25 cellular contexts compared by ENCODE assay signal in the genomic region with DNA sequence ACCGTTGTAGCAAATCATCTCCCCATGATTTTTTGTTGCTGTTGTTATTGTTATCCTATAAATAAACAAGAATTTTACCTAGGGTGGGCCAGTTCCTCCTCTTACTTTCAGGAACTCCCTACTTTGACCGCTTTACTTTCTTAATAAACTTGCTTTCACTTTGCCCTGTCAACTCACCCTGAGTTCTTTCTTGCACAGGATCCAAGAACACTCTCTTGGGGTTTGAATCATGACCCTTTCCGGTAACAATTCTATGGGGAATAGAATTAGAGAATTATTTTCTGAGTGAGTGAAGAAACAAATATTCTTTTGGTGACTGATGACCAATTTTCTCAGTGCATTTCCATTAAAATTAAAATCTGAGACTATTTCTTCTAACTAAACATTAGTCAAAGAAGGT.
A peak's percentile ranks its signal among the peaks of the same experiment; 100 is the strongest.
DNase-seq lines count a peak whose midpoint lies in the region; ATAC-seq and TF ChIP-seq lines count a peak whose summit lies in the region.
"Had no signal": no experiment of that assay in that cellular context is flagged by ENCODE, and none has a peak within 500 bp of the region (broad histone marks: within the 10 kb centered on the region; RNA-seq: fewer than 3 reads in every experiment).

No MANE protein-coding gene starts in this region.

- no peak overlapping the region for H2BK20ac ChIP-seq in IMR-90 (ENCODE audit: low read depth, low read length)

- no CpG with 5 or more reads among the region's 3 CpGs for WGBS in IMR-90 (ENCODE audit: extremely low coverage in 2 of 2, insufficient read length in 1 of 2), 2 experiments
- 75% methylated on average over 2 of the region's 3 CpGs for WGBS in mesenchymal stem cell

- POLR2A ChIA-PET in IMR-90 (lab: Charles Lee; ENCODE audit: unreplicated experiment), result no interaction called here
- POLR2A ChIA-PET in naive thymus-derived CD4-positive, alpha-beta T cell (lab: Charles Lee), result no interaction called here

- peaks cover 2% of the 10 kb centered on the region for H3K4me1 ChIP-seq in IMR-90 (ENCODE audit: control insufficient read depth, insufficient read depth, low read length)
- H3K4me1 ChIP-seq in mesenchymal stem cell (ENCODE audit: control insufficient read depth, insufficient read depth, low read depth, low read length), result no peaks in the 10 kb centered on the region
- no peaks in the 10 kb centered on the region for H3K4me1 ChIP-seq in naive thymus-derived CD4-positive, alpha-beta T cell (ENCODE audit: control insufficient read depth in 2 of 2, insufficient read depth in 2 of 2, low read length in 2 of 2)
- H3K4me1 ChIP-seq: adrenal gland, lower lobe of right lung, transverse colon had no signal

- no peak overlapping the region for H3K18ac ChIP-seq in IMR-90 (ENCODE audit: low read depth, low read length)
- no peak overlapping the region for H3K18ac ChIP-seq in mesenchymal stem cell (ENCODE audit: low read depth in 1 of 2, low read length in 2 of 2)

- dilution Hi-C loops in IMR-90 (cut with HindIII; ENCODE audit: low sequenced_read_pairs, unreplicated experiment), result no loop called here

- CTCF ChIA-PET in IMR-90 (lab: Yijun Ruan, JAX), result no interaction called here
- CTCF ChIA-PET in naive thymus-derived CD4-positive, alpha-beta T cell (lab: Charles Lee), result no interaction called here

- intact Hi-C loops in IMR-90 (cut with micrococcal nuclease), result no loop called here
- intact Hi-C loops in naive thymus-derived CD4-positive, alpha-beta T cell (cut with micrococcal nuclease), result no loop called here

- H4K91ac ChIP-seq in IMR-90 (ENCODE audit: insufficient read depth, low read depth, low read length) (no peak overlapping the region), mesenchymal stem cell (ENCODE audit: low read length) (no peak overlapping the region)

- H3K79me1 ChIP-seq in IMR-90 (ENCODE audit: low read depth in 1 of 2, low read length in 2 of 2), result no peaks in the 10 kb centered on the region
- no peaks in the 10 kb centered on the region for H3K79me1 ChIP-seq in mesenchymal stem cell (replicated peaks; ENCODE audit: low read length, poor library complexity, severe bottlenecking)

- H3K36me3 ChIP-seq in IMR-90 (ENCODE audit: control insufficient read depth, insufficient read depth, low read length), result no peaks in the 10 kb centered on the region
- no peaks in the 10 kb centered on the region for H3K36me3 ChIP-seq in mesenchymal stem cell (ENCODE audit: control insufficient read depth in 1 of 2, insufficient read depth in 2 of 2, low read depth in 1 of 2, low read length in 2 of 2)
- H3K36me3 ChIP-seq in naive thymus-derived CD4-positive, alpha-beta T cell (ENCODE audit: control insufficient read depth in 2 of 3, insufficient read depth in 3 of 3, low read length in 3 of 3), result no peaks in the 10 kb centered on the region
- H3K36me3 ChIP-seq: adrenal gland, cardiac muscle cell, esophagus muscularis mucosa, lower lobe of right lung, MG63, SJCRH30, transverse colon had no signal

- H2BK120ac ChIP-seq in IMR-90 (ENCODE audit: low read depth, low read length), result 0 out of 2 replicates have a peak overlapping the region, but pooled peaks have one; percentile 22
- H2BK120ac ChIP-seq in mesenchymal stem cell (ENCODE audit: low read depth, low read length), result no peak overlapping the region

- H3K4me2 ChIP-seq in IMR-90 (ENCODE audit: low read depth, low read length) (no peak overlapping the region), mesenchymal stem cell (ENCODE audit: low read length, poor library complexity, severe bottlenecking) (no peak overlapping the region)

- no peaks in the 10 kb centered on the region for H4K20me1 ChIP-seq in IMR-90 (ENCODE audit: insufficient read depth, low read length)

- TF ChIP-seq RAD21 in IMR-90 (IDR thresholded peaks at IDR 0.05; ENCODE audit: low read length), result no peak

- no peak overlapping the region for H3K4me3 ChIP-seq in IMR-90 (ENCODE audit: insufficient read depth, low read depth, low read length)
- H3K4me3 ChIP-seq in astrocyte of the spinal cord (ENCODE audit: low read depth, low read length), result no peak overlapping the region
- H3K4me3 ChIP-seq in mesenchymal stem cell (ENCODE audit: insufficient read depth in 1 of 2, low read depth in 1 of 2, low read length in 2 of 2), result no peak overlapping the region
- no peak overlapping the region for H3K4me3 ChIP-seq in naive thymus-derived CD4-positive, alpha-beta T cell (ENCODE audit: low read length)
- H3K4me3 ChIP-seq: adrenal gland, cardiac muscle cell, esophagus muscularis mucosa, lower lobe of right lung, MG63, SJCRH30, transverse colon had no signal

- H3K27me3 Mint-ChIP-seq in naive thymus-derived CD4-positive, alpha-beta T cell, result no peaks in the 10 kb centered on the region
- H3K27me3 Mint-ChIP-seq in stimulated activated naive B cell treated with anti-CD40 and anti-IgM and Interleukin-4, amounts not matched to agents 10 μg/mL and 1 μg/mL and 100 μg/mL, for 72 hours, result no peaks in the 10 kb centered on the region
- H3K27me3 Mint-ChIP-seq: activated T-cell treated with anti-CD3 and anti-CD28 coated beads, Interleukin-2, amount 50 U/mL, for 24 hours; CD4-positive, alpha-beta memory T cell had no signal

- no peak overlapping the region for H3K27ac ChIP-seq in IMR-90 (ENCODE audit: insufficient read depth, low read length)
- H3K27ac ChIP-seq in mesenchymal stem cell (ENCODE audit: low read length, poor library complexity, severe bottlenecking), result no peak overlapping the region
- H3K27ac ChIP-seq in naive thymus-derived CD4-positive, alpha-beta T cell (ENCODE audit: low read depth, low read length), result no peak overlapping the region
- H3K27ac ChIP-seq: adrenal gland, cardiac muscle cell, esophagus muscularis mucosa, lower lobe of right lung, SJCRH30, transverse colon had no signal

- peak; percentile 90 for ATAC-seq in GM18867 (IDR thresholded peaks at IDR 0.05; ENCODE audit: unreplicated experiment)
- no peak for ATAC-seq in IMR-90 (ENCODE audit: low read depth)
- ATAC-seq in naive thymus-derived CD4-positive, alpha-beta T cell, result no peak
- ATAC-seq in stimulated activated naive B cell treated with anti-CD40 and anti-IgM and Interleukin-4, amounts not matched to agents 10 μg/mL and 1 μg/mL and 100 μg/mL, for 72 hours (replicated peaks), result no peak
- ATAC-seq: lower lobe of right lung, sciatic nerve had no signal

- no peak for TF ChIP-seq POLR2A in IMR-90 (IDR thresholded peaks at IDR 0.05; ENCODE audit: low read depth, low read length)

- no peaks in the 10 kb centered on the region for H3K36me3 Mint-ChIP-seq in naive thymus-derived CD4-positive, alpha-beta T cell
- H3K36me3 Mint-ChIP-seq in stimulated activated naive B cell treated with anti-CD40 and anti-IgM and Interleukin-4, amounts not matched to agents 10 μg/mL and 1 μg/mL and 100 μg/mL, for 72 hours, result no peaks in the 10 kb centered on the region
- H3K36me3 Mint-ChIP-seq: CD4-positive, alpha-beta memory T cell had no signal

- no peak overlapping the region for H2AFZ ChIP-seq in IMR-90 (replicated peaks; ENCODE audit: low read length, poor library complexity)
- no peak overlapping the region for H2AFZ ChIP-seq in mesenchymal stem cell (ENCODE audit: low read depth, low read length)

- no peak overlapping the region for H2AK9ac ChIP-seq in IMR-90 (replicated peaks; ENCODE audit: low read depth, low read length, poor library complexity)

- H4K5ac ChIP-seq in IMR-90 (ENCODE audit: low read depth, low read length), result no peak overlapping the region

- peaks cover 0 to 11% (median 6%) of the 10 kb centered on the region in 11 donors for H3K9me3 Mint-ChIP-seq in naive thymus-derived CD4-positive, alpha-beta T cell
- H3K9me3 Mint-ChIP-seq in stimulated activated naive B cell treated with anti-CD40 and anti-IgM and Interleukin-4, amounts not matched to agents 10 μg/mL and 1 μg/mL and 100 μg/mL, for 72 hours, result peaks cover 0 to 8% of the 10 kb centered on the region in 2 donors
- H3K9me3 Mint-ChIP-seq: endodermal cell had no signal

- H2BK5ac ChIP-seq in IMR-90 (ENCODE audit: low read depth, low read length, poor library complexity, severe bottlenecking) (no peak overlapping the region), mesenchymal stem cell (ENCODE audit: low read depth, low read length, poor library complexity, severe bottlenecking) (no peak overlapping the region)

- H3K4me1 Mint-ChIP-seq in naive thymus-derived CD4-positive, alpha-beta T cell, result no peaks in the 10 kb centered on the region
- no peaks in the 10 kb centered on the region for H3K4me1 Mint-ChIP-seq in stimulated activated naive B cell treated with anti-CD40 and anti-IgM and Interleukin-4, amounts not matched to agents 10 μg/mL and 1 μg/mL and 100 μg/mL, for 72 hours
- H3K4me1 Mint-ChIP-seq: CD4-positive, alpha-beta memory T cell had no signal

- H3K56ac ChIP-seq in IMR-90 (ENCODE audit: extremely low read depth, insufficient read depth, low read length), result no peak overlapping the region

- no peak overlapping the region for H4K8ac ChIP-seq in IMR-90 (ENCODE audit: low read depth in 2 of 2, low read length in 2 of 2)
- H4K8ac ChIP-seq in mesenchymal stem cell (ENCODE audit: low read length), result no peak overlapping the region

- H2BK15ac ChIP-seq in IMR-90 (ENCODE audit: low read depth, low read length) (no peak overlapping the region), mesenchymal stem cell (ENCODE audit: low read depth, poor library complexity, severe bottlenecking) (no peak overlapping the region)

- no peak overlapping the region for H3K4me3 Mint-ChIP-seq in naive thymus-derived CD4-positive, alpha-beta T cell
- H3K4me3 Mint-ChIP-seq in stimulated activated naive B cell treated with anti-CD40 and anti-IgM and Interleukin-4, amounts not matched to agents 10 μg/mL and 1 μg/mL and 100 μg/mL, for 72 hours, result no peak overlapping the region
- H3K4me3 Mint-ChIP-seq: activated T-cell treated with anti-CD3 and anti-CD28 coated beads, Interleukin-2, amount 50 U/mL, for 24 hours; CD4-positive, alpha-beta memory T cell; endodermal cell had no signal

- no peak overlapping the region for H3K14ac ChIP-seq in IMR-90 (replicated peaks; ENCODE audit: low read depth, low read length)
- H3K14ac ChIP-seq in mesenchymal stem cell (ENCODE audit: low read length in 2 of 2), result no peak overlapping the region

- H3K4ac ChIP-seq in IMR-90 (ENCODE audit: low read depth, low read length) (no peak overlapping the region), mesenchymal stem cell (ENCODE audit: low read depth in 1 of 2, low read length in 2 of 2) (no peak overlapping the region)

- H3K9me3 ChIP-seq in IMR-90 (ENCODE audit: control insufficient read depth, insufficient read depth, low read length) (no peaks in the 10 kb centered on the region), mesenchymal stem cell (ENCODE audit: control insufficient read depth, low read length) (no peaks in the 10 kb centered on the region)
- H3K9me3 ChIP-seq in naive thymus-derived CD4-positive, alpha-beta T cell (ENCODE audit: control insufficient read depth in 2 of 3, low read length in 3 of 3), result no peaks in the 10 kb centered on the region
- H3K9me3 ChIP-seq: adrenal gland, esophagus muscularis mucosa, lower lobe of right lung, MG63, SJCRH30, transverse colon had no signal

- no peak overlapping the region for H2AK5ac ChIP-seq in IMR-90 (ENCODE audit: low read depth, low read length)
- H2AK5ac ChIP-seq in mesenchymal stem cell (ENCODE audit: low read length, severe bottlenecking), result no peak overlapping the region

- no TSS peak for BruUV-seq in IMR-90 (replicated peaks; lab: Mats Ljungman, UMichigan)

- H3K23ac ChIP-seq in IMR-90 (ENCODE audit: low read depth, low read length) (no peak overlapping the region), mesenchymal stem cell (ENCODE audit: low read length in 2 of 2) (no peak overlapping the region)

- H2BK12ac ChIP-seq in mesenchymal stem cell (ENCODE audit: low read length in 2 of 2), result no peak overlapping the region

- DNase-seq in IMR-90 (no peak), astrocyte of the spinal cord (ENCODE audit: low read depth, low spot score) (peak; percentile 62), mesenchymal stem cell (no peak), GM10266 (ENCODE audit: extremely low spot score) (no peak), SK-N-DZ (ENCODE audit: low spot score) (no peak)
- DNase-seq in naive thymus-derived CD4-positive, alpha-beta T cell, result no peak
- DNase-seq in stimulated activated naive B cell treated with anti-CD40 and anti-IgM and Interleukin-4, amounts not matched to agents 10 μg/mL and 1 μg/mL and 100 μg/mL, for 72 hours, result no peak
- DNase-seq: activated T-cell treated with anti-CD3 and anti-CD28 coated beads, Interleukin-2, amount 50 U/mL, for 24 hours; adrenal gland; CD4-positive, alpha-beta memory T cell; cortex of kidney; DMS 273 treated with DMSO at 0.1 percent for 48 hours; endodermal cell; glutamatergic neuron; kidney glomerular epithelial cell; lower lobe of right lung; MG63; NCI-H510A; SJCRH30; T-helper 1 cell; transverse colon had no signal

- H3K27me3 ChIP-seq in IMR-90 (ENCODE audit: control insufficient read depth, insufficient read depth, low read length) (no peaks in the 10 kb centered on the region), mesenchymal stem cell (ENCODE audit: control insufficient read depth in 1 of 2, insufficient read depth in 1 of 2, low read length in 2 of 2) (no peaks in the 10 kb centered on the region)
- no peaks in the 10 kb centered on the region for H3K27me3 ChIP-seq in naive thymus-derived CD4-positive, alpha-beta T cell (ENCODE audit: control insufficient read depth in 2 of 2, insufficient read depth in 2 of 2, low read length in 2 of 2)
- H3K27me3 ChIP-seq: adrenal gland, cardiac muscle cell, esophagus muscularis mucosa, MG63, SJCRH30, transverse colon had no signal

- no peak for TF ChIP-seq CTCF in IMR-90 (conservative IDR thresholded peaks at IDR 0.05; ENCODE audit: low read depth, low read length)
- TF ChIP-seq CTCF in astrocyte of the spinal cord (IDR thresholded peaks at IDR 0.05; ENCODE audit: low read depth, low read length), result no peak
- TF ChIP-seq CTCF in GM10266 (IDR thresholded peaks at IDR 0.05; ENCODE audit: control insufficient read depth, insufficient read depth, low read depth, missing control alignments), result no peak

- H3K9ac ChIP-seq in IMR-90 (ENCODE audit: low read depth, low read length), result no peak overlapping the region
- peak overlapping the region; percentile 16 for H3K9ac ChIP-seq in mesenchymal stem cell (ENCODE audit: low read length)

- no peaks in the 10 kb centered on the region for H3K9me1 ChIP-seq in IMR-90 (ENCODE audit: insufficient read depth, low read length)

- no peak overlapping the region for H3K27ac Mint-ChIP-seq in naive thymus-derived CD4-positive, alpha-beta T cell
- no peak overlapping the region for H3K27ac Mint-ChIP-seq in stimulated activated naive B cell treated with anti-CD40 and anti-IgM and Interleukin-4, amounts not matched to agents 10 μg/mL and 1 μg/mL and 100 μg/mL, for 72 hours
- H3K27ac Mint-ChIP-seq: activated T-cell treated with anti-CD3 and anti-CD28 coated beads, Interleukin-2, amount 50 U/mL, for 24 hours; CD4-positive, alpha-beta memory T cell; endodermal cell had no signal

- in situ Hi-C loops in IMR-90 (cut with MboI; ENCODE audit: low sequenced_read_pairs), result no loop called here
- in situ Hi-C loops in astrocyte of the spinal cord (cut with HindIII; ENCODE audit: low sequenced_read_pairs), result no loop called here
